In genomic region chr16:55663225-55663624, GRCh38 we compare ENCODE assay signal across 28 cellular contexts. TPM values are rescaled to one million over a fixed set of nuclear protein-coding genes. Genes with fewer than 3 reads are reported as not detected.
DNase-seq lines count a peak whose midpoint lies in the region; ATAC-seq, FAIRE-seq and TF ChIP-seq lines count a peak whose summit lies in the region.
"Had no signal": no experiment of that assay in that cellular context is flagged by ENCODE, and none has a peak within 500 bp of the region (broad histone marks: within the 10 kb centered on the region; RNA-seq: fewer than 3 reads in every experiment).

No MANE protein-coding gene starts in this region.

- DNase-seq in PC-9 (no peak), keratinocyte (ENCODE audit: low read depth, low spot score) (no peak), sciatic nerve (ENCODE audit: low spot score) (peak; percentile 14), upper lobe of right lung (no peak)
- DNase-seq in effector CD4-positive, alpha-beta T cell: no peak
- DNase-seq in NK-92 treated with Interleukin-12 subunit alpha and Interleukin-12 subunit beta, amount 100 ng/mL, for 24 hours (lab: John Stamatoyannopoulos, UW): no peak
- DNase-seq: AML-193; CD4-positive, alpha-beta T cell; DMS53; Karpas-422; MV-4-11; NCI-H1105; NCI-H146; NCI-H2029; NCI-H446 treated with DMSO at 0.1 percent for 48 hours; NCI-H526; SK-N-SH had no signal

- dilution Hi-C loops in keratinocyte (cut with MboI; ENCODE audit: extremely low pct_ligation_motif_present, low sequenced_read_pairs): no loop called here

- H3F3A ChIP-seq in PC-9 (ENCODE audit: insufficient read depth, low read depth): peaks cover 52% of the 10 kb centered on the region

- no peaks in the 10 kb centered on the region for H3K9me1 ChIP-seq in keratinocyte (ENCODE audit: control insufficient read depth, extremely low read depth, insufficient read depth, low read length)

- H3K4me1 ChIP-seq in PC-9 (replicated peaks; ENCODE audit: insufficient read depth) (peaks cover 86% of the 10 kb centered on the region), keratinocyte (ENCODE audit: control insufficient read depth, extremely low read depth, insufficient read depth, low read length) (peaks cover 67% of the 10 kb centered on the region), upper lobe of right lung (no peaks in the 10 kb centered on the region)

- peak overlapping the region; percentile 93 for H3K27ac ChIP-seq in PC-9
- peak overlapping the region; percentile 66 for H3K27ac ChIP-seq in keratinocyte (ENCODE audit: control insufficient read depth, insufficient read depth, low read length)
- no peak overlapping the region for H3K27ac ChIP-seq in upper lobe of right lung
- H3K27ac ChIP-seq: A549; BLaER1 treated with 17β-estradiol and CSF1 and Interleukin-3, amounts not matched to agents 10 nM and 100 nM had no signal

- POLR2A ChIA-PET in PC-9 (lab: Charles Lee; ENCODE audit: unreplicated experiment): interaction anchor here (0.7 kb wide), 1 partner anchor 1198 kb away, joined by 3 read pairs; no protein-coding TSS in a partner anchor

- H3K36me3 ChIP-seq in PC-9 (ENCODE audit: low read depth) (no peaks in the 10 kb centered on the region), keratinocyte (ENCODE audit: control insufficient read depth in 2 of 2, extremely low read depth in 1 of 2, insufficient read depth in 2 of 2, low read length in 2 of 2) (no peaks in the 10 kb centered on the region), upper lobe of right lung (no peaks in the 10 kb centered on the region)
- H3K36me3 ChIP-seq: BLaER1 treated with 17β-estradiol and CSF1 and Interleukin-3, amounts not matched to agents 10 nM and 100 nM had no signal

- FAIRE-seq in keratinocyte (lab: Jason Lieb, UNC): no peak
- FAIRE-seq: A549, GM18507, H54, RCC 7860 had no signal

- peak overlapping the region; percentile 55 for H3K4me2 ChIP-seq in PC-9
- peak overlapping the region; percentile 45 for H3K4me2 ChIP-seq in keratinocyte (ENCODE audit: control insufficient read depth, extremely low read depth, insufficient read depth, low read depth, low read length)
- H3K4me2 ChIP-seq: A549; BLaER1 treated with 17β-estradiol and CSF1 and Interleukin-3, amounts not matched to agents 10 nM and 100 nM; SK-N-SH had no signal

- H3K79me2 ChIP-seq in PC-9 (ENCODE audit: low read depth) (no peaks in the 10 kb centered on the region), keratinocyte (ENCODE audit: control insufficient read depth, insufficient read depth, low read length) (no peaks in the 10 kb centered on the region)

- H3K9ac ChIP-seq in keratinocyte (ENCODE audit: control insufficient read depth, extremely low read depth, insufficient read depth, low read length): peak overlapping the region; percentile 31
- H3K9ac ChIP-seq: BLaER1 treated with 17β-estradiol and CSF1 and Interleukin-3, amounts not matched to agents 10 nM and 100 nM; SK-N-SH had no signal

- H3K27me3 Mint-ChIP-seq in brain: peaks cover 41% of the 10 kb centered on the region

- H3K9me3 ChIP-seq in PC-9 (ENCODE audit: insufficient read depth, low read depth): no peaks in the 10 kb centered on the region
- H3K9me3 ChIP-seq in keratinocyte (ENCODE audit: control insufficient read depth, low read depth, low read length): no peaks in the 10 kb centered on the region
- H3K9me3 ChIP-seq in upper lobe of right lung: no peaks in the 10 kb centered on the region
- H3K9me3 ChIP-seq: A549, SK-N-SH had no signal

- H3K4me1 Mint-ChIP-seq in brain: peaks cover 22% of the 10 kb centered on the region

- intact Hi-C loops in PC-9 (cut with micrococcal nuclease; ENCODE audit: unreplicated experiment): loop anchor here (1.0 kb wide), 1 partner anchor 163 kb away; no protein-coding TSS in a partner anchor
- intact Hi-C loops in sciatic nerve (cut with DNase I): no loop called here
- intact Hi-C loops in upper lobe of right lung (cut with DNase I): no loop called here

- H3K27me3 ChIP-seq in PC-9 (ENCODE audit: insufficient read depth, low read depth) (no peaks in the 10 kb centered on the region), keratinocyte (ENCODE audit: control insufficient read depth, extremely low read depth, insufficient read depth, low read length) (no peaks in the 10 kb centered on the region), upper lobe of right lung (peaks cover 9% of the 10 kb centered on the region)
- H3K27me3 ChIP-seq: BLaER1 treated with 17β-estradiol and CSF1 and Interleukin-3, amounts not matched to agents 10 nM and 100 nM had no signal

- TF ChIP-seq CTCF in PC-9 (conservative IDR thresholded peaks at IDR 0.05) (no peak), brain (conservative IDR thresholded peaks at IDR 0.05) (no peak), keratinocyte (optimal IDR thresholded peaks at IDR 0.05 in 1 of 3, IDR thresholded peaks at IDR 0.05 in 1 of 3, conservative IDR thresholded peaks at IDR 0.05 in 1 of 3; ENCODE audit: extremely low read depth in 1 of 3, insufficient read depth in 2 of 3, low read length in 3 of 3) (no peak), upper lobe of right lung (IDR thresholded peaks at IDR 0.05) (no peak)

- no TSS peak for BruUV-seq in PC-9 (replicated peaks; lab: Mats Ljungman, UMichigan)

- H3K4me3 ChIP-seq in PC-9 (no peak overlapping the region), keratinocyte (ENCODE audit: control insufficient read depth in 2 of 3, extremely low read depth in 1 of 3, insufficient read depth in 2 of 3, low read depth in 1 of 3, low read length in 3 of 3) (no peak overlapping the region), upper lobe of right lung (no peak overlapping the region)
- H3K4me3 ChIP-seq: A549; BLaER1 treated with 17β-estradiol and CSF1 and Interleukin-3, amounts not matched to agents 10 nM and 100 nM had no signal

- no peaks in the 10 kb centered on the region for H3K36me3 Mint-ChIP-seq in brain

- H4K20me1 ChIP-seq in PC-9 (ENCODE audit: insufficient read depth): no peaks in the 10 kb centered on the region
- no peaks in the 10 kb centered on the region for H4K20me1 ChIP-seq in keratinocyte (ENCODE audit: control insufficient read depth, extremely low read depth, insufficient read depth, low read length)
- H4K20me1 ChIP-seq: BLaER1 treated with 17β-estradiol and CSF1 and Interleukin-3, amounts not matched to agents 10 nM and 100 nM had no signal

- peak overlapping the region in 1 of 5 experiments; percentile 15 for H3K4me3 Mint-ChIP-seq in brain
- H3K4me3 Mint-ChIP-seq: CD4-positive, alpha-beta T cell had no signal

- no peak for ATAC-seq in sciatic nerve
- no peak for ATAC-seq in upper lobe of right lung
- no peak for ATAC-seq in GM18870 (IDR thresholded peaks at IDR 0.05; ENCODE audit: unreplicated experiment)
- ATAC-seq: A549 had no signal

- H3K27ac Mint-ChIP-seq in brain: peak overlapping the region in 4 of 5 experiments; percentile 2 to 74 (median 14)
- H3K27ac Mint-ChIP-seq: CD4-positive, alpha-beta T cell had no signal

- no peak overlapping the region for H2AFZ ChIP-seq in PC-9
- peak overlapping the region; percentile 10 for H2AFZ ChIP-seq in keratinocyte (ENCODE audit: control insufficient read depth, low read length)

- CTCF ChIA-PET in PC-9 (lab: Charles Lee): no interaction called here

- H3K9me2 ChIP-seq in PC-9 (ENCODE audit: insufficient read depth): no peaks in the 10 kb centered on the region
- H3K9me2 ChIP-seq: SK-N-SH had no signal

- H3K9me3 Mint-ChIP-seq in brain: peaks cover 0 to 3% (median 0%) of the 10 kb centered on the region in 5 experiments

RNA-seq across cellular contexts. Expression of gene SLC6A2, which starts 7.4 kb away (rescaled TPM):
- 0.50 and 0.61 TPM in 2 replicates for total RNA-seq in PC-9 (2021)
- not detected for polyA plus RNA-seq in brain (ENCODE audit: insufficient read depth, low read depth, low replicate concordance)
- 0.10 to 0.97 TPM (median 0.20 TPM) in 3 replicates for polyA plus RNA-seq in keratinocyte
- polyA plus RNA-seq in keratinocyte (2011; ENCODE audit: low read depth): not detected
- 0.19 and 0.27 TPM in 2 replicates for polyA plus RNA-seq in keratinocyte (2011; cell fraction: cytosol; rRNA removed)
- polyA plus RNA-seq in keratinocyte (2011; cell fraction: nucleus; rRNA removed): 0.87 and 0.93 TPM in 2 replicates
- polyA plus RNA-seq in keratinocyte (2012; ENCODE audit: low replicate concordance): 0.19 and 0.34 TPM in 2 replicates
- 0.35 to 2.0 TPM in 2 of 3 replicates, not detected in the other for polyA minus RNA-seq in keratinocyte
- polyA minus RNA-seq in keratinocyte (2011; cell fraction: cytosol; rRNA and poly(A)+ RNA removed): not detected
- 0.78 and 0.95 TPM in 2 replicates for polyA minus RNA-seq in keratinocyte (2011; cell fraction: nucleus; rRNA and poly(A)+ RNA removed)
- 1.1 TPM for total RNA-seq in sciatic nerve
- not detected for total RNA-seq in upper lobe of right lung
- total RNA-seq: CD4-positive, alpha-beta T cell; Daoy; G401; HT-29; OCI-LY7 had no signal
- polyA plus RNA-seq: A549 had no signal
